In the genomic region with DNA sequence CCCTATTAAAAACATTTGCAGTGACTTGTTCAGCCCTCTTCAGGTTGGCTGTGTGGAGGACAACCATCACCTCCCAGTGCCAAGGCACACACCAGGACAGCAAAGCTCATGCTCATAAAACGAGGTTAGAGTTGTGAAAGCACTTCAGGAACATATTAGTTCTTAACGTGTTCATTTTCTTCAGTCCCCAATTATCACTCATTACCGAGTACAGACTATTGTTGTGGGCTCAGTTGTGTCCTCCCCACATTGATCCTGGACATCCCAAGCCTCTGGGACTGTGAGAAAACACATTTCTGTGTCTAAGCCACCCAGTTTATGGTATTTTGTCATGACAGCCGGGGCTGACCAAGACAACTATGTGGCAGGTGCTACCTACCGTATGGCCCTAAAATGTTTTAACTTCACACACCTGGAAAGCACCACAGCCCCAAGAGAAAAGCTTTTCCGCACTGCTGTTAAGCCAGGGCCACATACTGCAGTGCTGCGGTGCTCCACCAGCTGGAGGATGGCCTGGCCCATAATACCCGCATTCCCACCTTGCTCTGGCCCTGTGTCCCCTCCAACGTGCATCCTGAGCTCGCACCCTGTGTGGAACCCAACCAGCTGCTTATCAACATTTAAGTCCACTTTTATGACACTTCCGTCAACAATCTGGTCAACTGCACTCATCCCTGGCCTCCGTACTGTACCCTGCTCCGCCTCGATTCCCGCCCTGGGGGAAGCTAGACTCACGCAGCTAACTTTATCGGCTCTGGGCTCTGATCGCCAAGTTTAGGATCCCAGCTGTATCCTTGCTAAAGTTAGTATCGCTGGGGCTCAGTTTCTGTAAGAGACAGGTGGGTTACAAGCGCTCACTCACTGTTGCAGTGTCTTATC, we compare ENCODE assay signal across 8 cellular contexts.
A peak's percentile ranks its signal among the peaks of the same experiment; 100 is the strongest.
DNase-seq lines count a peak whose midpoint lies in the region; ATAC-seq and TF ChIP-seq lines count a peak whose summit lies in the region.
"Not testable (repeated sequence)": the region's sequence is repeated elsewhere in the genome, so short reads cannot be mapped to it uniquely, and the experiment has no call there.

No MANE protein-coding gene starts in this region.

- TF ChIP-seq CTCF in Calu3 (IDR thresholded peaks at IDR 0.05; ENCODE audit: unreplicated experiment); esophagus squamous epithelium (IDR thresholded peaks at IDR 0.05); mesothelial cell of epicardium (IDR thresholded peaks at IDR 0.05; ENCODE audit: unreplicated experiment): not testable (repeated sequence)

- not testable (repeated sequence) for H3K27me3 ChIP-seq in NT2/D1 (ENCODE audit: insufficient read depth, insufficient read length); esophagus squamous epithelium

- TF ChIP-seq POLR2A in esophagus squamous epithelium (IDR thresholded peaks at IDR 0.05) = not testable (repeated sequence)

- peaks cover 18% of the 10 kb centered on the region for H3K36me3 Mint-ChIP-seq in Calu3 (ENCODE audit: insufficient read depth, unreplicated experiment)
- H3K36me3 Mint-ChIP-seq in activated naive CD4-positive, alpha-beta T cell treated with anti-CD3 and anti-CD28 coated beads for 36 hours (ENCODE audit: low read depth); mesothelial cell of epicardium: not testable (repeated sequence)
- peaks cover 13% of the 10 kb centered on the region for H3K36me3 Mint-ChIP-seq in stimulated activated effector memory CD8-positive, alpha-beta T cell treated with anti-CD3 and anti-CD28 coated beads, Interleukin-12 subunit alpha, Interleukin-12 subunit beta, amount 100 ng/mL, for 72 hours

- H3K36me3 ChIP-seq in NT2/D1 (ENCODE audit: insufficient read depth, insufficient read length, low read length); esophagus squamous epithelium: not testable (repeated sequence)

- H3K27me3 Mint-ChIP-seq in Calu3 (ENCODE audit: unreplicated experiment); activated naive CD4-positive, alpha-beta T cell treated with anti-CD3 and anti-CD28 coated beads for 36 hours (ENCODE audit: low read depth); mesothelial cell of epicardium (ENCODE audit: low read depth): not testable (repeated sequence)

- ATAC-seq in GM21423 (IDR thresholded peaks at IDR 0.05; ENCODE audit: unreplicated experiment) = peak; percentile 21
- ATAC-seq in HG03064 (IDR thresholded peaks at IDR 0.05; ENCODE audit: low read depth, unreplicated experiment) = peak; percentile 9
- peak; percentile 57 for ATAC-seq in stimulated activated effector memory CD8-positive, alpha-beta T cell treated with anti-CD3 and anti-CD28 coated beads, Interleukin-12 subunit alpha, Interleukin-12 subunit beta, amount 100 ng/mL, for 72 hours

- H3K4me3 Mint-ChIP-seq in Calu3 (ENCODE audit: low read depth, unreplicated experiment) (peak overlapping the region; percentile 99), mesothelial cell of epicardium (peak overlapping the region; percentile 98)
- H3K4me3 Mint-ChIP-seq in activated naive CD4-positive, alpha-beta T cell treated with anti-CD3 and anti-CD28 coated beads for 36 hours = peak overlapping the region; percentile 93
- H3K4me3 Mint-ChIP-seq in stimulated activated effector memory CD8-positive, alpha-beta T cell treated with anti-CD3 and anti-CD28 coated beads, Interleukin-12 subunit alpha, Interleukin-12 subunit beta, amount 100 ng/mL, for 72 hours = peak overlapping the region; percentile 99

- 13 to 30% methylated on average over 3 to 11 of the region's 20 CpGs for WGBS in esophagus squamous epithelium, 2 donors

- H3K4me3 ChIP-seq in NT2/D1 (ENCODE audit: insufficient read length, low read depth) (peak overlapping the region; percentile 76), esophagus squamous epithelium (peak overlapping the region in 3 of 4 donors; percentile 57 to 77 (median 63))

- CTCF ChIA-PET in Calu3 (lab: Charles Lee); activated naive CD4-positive, alpha-beta T cell treated with anti-CD3 and anti-CD28 coated beads for 36 hours (lab: Charles Lee): not testable (repeated sequence)

- H3K4me1 Mint-ChIP-seq in Calu3 (ENCODE audit: low read depth, unreplicated experiment) = not testable (repeated sequence)
- peaks cover 16% of the 10 kb centered on the region for H3K4me1 Mint-ChIP-seq in activated naive CD4-positive, alpha-beta T cell treated with anti-CD3 and anti-CD28 coated beads for 36 hours (ENCODE audit: low read depth)
- peaks cover 13% of the 10 kb centered on the region for H3K4me1 Mint-ChIP-seq in mesothelial cell of epicardium
- peaks cover 24% of the 10 kb centered on the region for H3K4me1 Mint-ChIP-seq in stimulated activated effector memory CD8-positive, alpha-beta T cell treated with anti-CD3 and anti-CD28 coated beads, Interleukin-12 subunit alpha, Interleukin-12 subunit beta, amount 100 ng/mL, for 72 hours

- peak overlapping the region; percentile 78 for H3K27ac Mint-ChIP-seq in Calu3 (ENCODE audit: unreplicated experiment)
- H3K27ac Mint-ChIP-seq in activated naive CD4-positive, alpha-beta T cell treated with anti-CD3 and anti-CD28 coated beads for 36 hours = peak overlapping the region; percentile 41
- H3K27ac Mint-ChIP-seq in mesothelial cell of epicardium = not testable (repeated sequence)
- H3K27ac Mint-ChIP-seq in stimulated activated effector memory CD8-positive, alpha-beta T cell treated with anti-CD3 and anti-CD28 coated beads, Interleukin-12 subunit alpha, Interleukin-12 subunit beta, amount 100 ng/mL, for 72 hours = peak overlapping the region; percentile 99

- H3K9ac ChIP-seq in NT2/D1 (ENCODE audit: insufficient read length, low read depth) = peak overlapping the region; percentile 85

- H3K27ac ChIP-seq in esophagus squamous epithelium = peak overlapping the region in 1 of 4 donors; percentile 71

- not testable (repeated sequence) for H3K4me1 ChIP-seq in NT2/D1 (ENCODE audit: insufficient read depth, insufficient read length)
- peaks cover 0 to 24% (median 0%) of the 10 kb centered on the region in 3 donors for H3K4me1 ChIP-seq in esophagus squamous epithelium

- H3K9me3 ChIP-seq in NT2/D1 (ENCODE audit: insufficient read depth, low read length); esophagus squamous epithelium: not testable (repeated sequence)

- not testable (repeated sequence) for H3K9me3 Mint-ChIP-seq in Calu3 (ENCODE audit: low read depth, unreplicated experiment); activated naive CD4-positive, alpha-beta T cell treated with anti-CD3 and anti-CD28 coated beads for 36 hours; mesothelial cell of epicardium; stimulated activated effector memory CD8-positive, alpha-beta T cell treated with anti-CD3 and anti-CD28 coated beads, Interleukin-12 subunit alpha, Interleukin-12 subunit beta, amount 100 ng/mL, for 72 hours

- intact Hi-C loops in Calu3 (cut with micrococcal nuclease; ENCODE audit: unreplicated experiment); esophagus squamous epithelium (cut with DNase I): not testable (repeated sequence)
- intact Hi-C loops in activated naive CD4-positive, alpha-beta T cell treated with anti-CD3 and anti-CD28 coated beads for 36 hours (cut with micrococcal nuclease) = loop anchor here (5.0 to 10.0 kb wide), 2 partner anchors 168 to 260 kb away; no protein-coding TSS in a partner anchor

- peak; percentile 13 for DNase-seq in Calu3
- DNase-seq in NT2/D1 (ENCODE audit: low read depth, low spot score); esophagus squamous epithelium (lab: John Stamatoyannopoulos, UW); mesothelial cell of epicardium (ENCODE audit: low spot score in 2 of 2, unreplicated experiment in 2 of 2): not testable (repeated sequence)
- DNase-seq in activated naive CD4-positive, alpha-beta T cell treated with anti-CD3 and anti-CD28 coated beads for 36 hours = peak; percentile 18
- peak in 1 of 2 donors; percentile 73 for DNase-seq in stimulated activated effector memory CD8-positive, alpha-beta T cell treated with anti-CD3 and anti-CD28 coated beads, Interleukin-12 subunit alpha, Interleukin-12 subunit beta, amount 100 ng/mL, for 72 hours (ENCODE audit: low spot score in 2 of 2)

- BruUV-seq in Calu3 (replicated peaks; lab: Mats Ljungman, UMichigan) = not testable (repeated sequence)
